ENCODE assay signal across 8 cellular contexts in genomic region chr5:139458580-139459407, GRCh38. TPM values are rescaled to one million over a fixed set of nuclear protein-coding genes. Genes with fewer than 3 reads are reported as not detected.
DNase-seq lines count a peak whose midpoint lies in the region; ATAC-seq and TF ChIP-seq lines count a peak whose summit lies in the region.

No MANE protein-coding gene starts in this region.

- peak overlapping the region; percentile 97 for H3K27ac Mint-ChIP-seq in activated CD4-positive, alpha-beta memory T cell treated with anti-CD3 and anti-CD28 coated beads for 36 hours
- H3K27ac Mint-ChIP-seq in glutamatergic neuron (ENCODE audit: unreplicated experiment) = no peak overlapping the region

- peak; percentile 90 for DNase-seq in activated CD4-positive, alpha-beta memory T cell treated with anti-CD3 and anti-CD28 coated beads for 36 hours
- DNase-seq in epithelial cell of esophagus (ENCODE audit: low read depth) = peak; percentile 83
- peak; percentile 68 to 74 for DNase-seq in stimulated activated CD4-positive, alpha-beta T cell treated with anti-CD3 and anti-CD28 coated beads, Interleukin-15, amount 100 ng/mL, for 48 hours (ENCODE audit: low read depth in 2 of 2)
- DNase-seq in COLO668 (lab: John Stamatoyannopoulos, UW; ENCODE audit: unreplicated experiment) = no peak
- no peak for DNase-seq in NCI-H2081 treated with DMSO at 0.1 percent for 48 hours (lab: John Stamatoyannopoulos, UW)
- DNase-seq in glutamatergic neuron = no peak

- intact Hi-C loops in activated CD4-positive, alpha-beta memory T cell treated with anti-CD3 and anti-CD28 coated beads for 36 hours (cut with micrococcal nuclease) = loop anchor here (1.0 to 2.0 kb wide), 7 partner anchors 10 to 43 kb away; partner anchors contain the start of genes DNAJC18 and STING1

- no peak overlapping the region for H3K4me3 ChIP-seq in epithelial cell of esophagus (ENCODE audit: low read length)

- no peak for TF ChIP-seq CTCF in epithelial cell of esophagus (IDR thresholded peaks at IDR 0.05; ENCODE audit: insufficient read depth, low read depth, low read length, missing control alignments)
- TF ChIP-seq CTCF in glutamatergic neuron (IDR thresholded peaks at IDR 0.05; ENCODE audit: partially characterized antibody, unreplicated experiment) = no peak

- H3K4me3 Mint-ChIP-seq in activated CD4-positive, alpha-beta memory T cell treated with anti-CD3 and anti-CD28 coated beads for 36 hours = peak overlapping the region; percentile 56
- H3K4me3 Mint-ChIP-seq in glutamatergic neuron (ENCODE audit: unreplicated experiment) = no peak overlapping the region

- H3K4me1 Mint-ChIP-seq in activated CD4-positive, alpha-beta memory T cell treated with anti-CD3 and anti-CD28 coated beads for 36 hours (ENCODE audit: low read depth) = peaks cover 65% of the 10 kb centered on the region
- no peaks in the 10 kb centered on the region for H3K4me1 Mint-ChIP-seq in glutamatergic neuron (ENCODE audit: low read depth, unreplicated experiment)

- no peaks in the 10 kb centered on the region for H3K36me3 Mint-ChIP-seq in activated CD4-positive, alpha-beta memory T cell treated with anti-CD3 and anti-CD28 coated beads for 36 hours
- peaks cover 4% of the 10 kb centered on the region for H3K36me3 Mint-ChIP-seq in glutamatergic neuron (ENCODE audit: unreplicated experiment)

- ATAC-seq in GM19397 (IDR thresholded peaks at IDR 0.05; ENCODE audit: unreplicated experiment) (peak; percentile 55), HG03520 (IDR thresholded peaks at IDR 0.05; ENCODE audit: unreplicated experiment) (peak; percentile 48)

- H3K9me3 Mint-ChIP-seq in activated CD4-positive, alpha-beta memory T cell treated with anti-CD3 and anti-CD28 coated beads for 36 hours = no peaks in the 10 kb centered on the region
- no peaks in the 10 kb centered on the region for H3K9me3 Mint-ChIP-seq in glutamatergic neuron (ENCODE audit: unreplicated experiment)

- POLR2A ChIA-PET in activated CD4-positive, alpha-beta memory T cell treated with anti-CD3 and anti-CD28 coated beads for 36 hours (lab: Charles Lee) = interaction anchor here (0.7 to 4.1 kb wide), 15 partner anchors 10 to 103 kb away, joined by 3 to 52 read pairs (median 5); partner anchors contain the start of genes DNAJC18, SMIM33, STING1 and UBE2D2

- H3K27me3 Mint-ChIP-seq in activated CD4-positive, alpha-beta memory T cell treated with anti-CD3 and anti-CD28 coated beads for 36 hours = no peaks in the 10 kb centered on the region
- H3K27me3 Mint-ChIP-seq in glutamatergic neuron (ENCODE audit: unreplicated experiment) = peaks cover 1% of the 10 kb centered on the region

- CTCF ChIA-PET in activated CD4-positive, alpha-beta memory T cell treated with anti-CD3 and anti-CD28 coated beads for 36 hours (lab: Charles Lee) = interaction anchor here (0.6 to 4.9 kb wide), 13 partner anchors 11 to 53 kb away, joined by 3 to 29 read pairs (median 5); partner anchors contain the start of genes DNAJC18, SMIM33 and STING1

RNA-seq across cellular contexts. Expression of gene ECSCR, which starts 3.7 kb away (rescaled TPM):
- total RNA-seq in activated CD4-positive, alpha-beta memory T cell treated with anti-CD3 and anti-CD28 coated beads for 36 hours = 1 to 10 TPM; 3.7 to 4.2 TPM
- not detected for total RNA-seq in glutamatergic neuron (ENCODE audit: unreplicated experiment)

RNA-seq across cellular contexts. Expression of gene SMIM33, which starts 12.0 kb away (rescaled TPM):
- total RNA-seq in activated CD4-positive, alpha-beta memory T cell treated with anti-CD3 and anti-CD28 coated beads for 36 hours = 1 to 10 TPM; 1.5 TPM
- total RNA-seq in glutamatergic neuron (ENCODE audit: unreplicated experiment) = not detected

RNA-seq across cellular contexts. Expression of gene DNAJC18, which starts 19.5 kb away (rescaled TPM):
- total RNA-seq in activated CD4-positive, alpha-beta memory T cell treated with anti-CD3 and anti-CD28 coated beads for 36 hours = 10 to 100 TPM; 54.1 to 56.0 TPM
- total RNA-seq in glutamatergic neuron (ENCODE audit: unreplicated experiment) = 55.9 TPM

RNA-seq across cellular contexts. Expression of gene STING1, which starts 23.8 kb away (rescaled TPM):
- total RNA-seq in activated CD4-positive, alpha-beta memory T cell treated with anti-CD3 and anti-CD28 coated beads for 36 hours = 100 to 1,000 TPM; 339 to 344 TPM
- total RNA-seq in glutamatergic neuron (ENCODE audit: unreplicated experiment) = not detected

RNA-seq across cellular contexts. Expression of gene SPATA24, which starts 54.9 kb away (rescaled TPM):
- total RNA-seq in activated CD4-positive, alpha-beta memory T cell treated with anti-CD3 and anti-CD28 coated beads for 36 hours = 1 to 10 TPM; 3.7 to 5.2 TPM
- 6.2 TPM for total RNA-seq in glutamatergic neuron (ENCODE audit: unreplicated experiment)

Comparison
In these comparisons a context has a peak if more than half of its experiments do, and no peak if none do; other contexts are left out.
1. DNase-seq: peak in activated CD4-positive, alpha-beta memory T cell treated with anti-CD3 and anti-CD28 coated beads for 36 hours (single experiment), epithelial cell of esophagus (single experiment) and stimulated activated CD4-positive, alpha-beta T cell treated with anti-CD3 and anti-CD28 coated beads, Interleukin-15, amount 100 ng/mL, for 48 hours (2 of 2); none in COLO668 (single experiment), NCI-H2081 treated with DMSO at 0.1 percent for 48 hours (single experiment) and glutamatergic neuron (single experiment).